Comparison of ENCODE assay signal across 8 cellular contexts in the genomic region with DNA sequence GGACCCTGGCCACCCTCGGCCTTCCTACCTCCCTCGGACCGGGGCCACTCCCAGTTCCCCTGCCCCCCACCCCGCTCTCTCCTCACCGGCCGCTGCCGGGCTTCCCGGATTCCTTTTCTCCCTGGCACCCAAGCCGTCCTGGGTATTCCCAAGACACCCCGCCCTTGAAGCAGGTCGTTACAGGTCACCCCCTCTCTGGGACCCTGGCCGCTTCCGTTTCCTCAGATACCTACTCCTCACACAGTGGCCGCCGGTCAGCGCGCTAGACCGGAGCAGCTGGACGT. TPM values are rescaled to one million over a fixed set of nuclear protein-coding genes. Genes with fewer than 3 reads are reported as not detected.
DNase-seq lines count a peak whose midpoint lies in the region; ATAC-seq and TF ChIP-seq lines count a peak whose summit lies in the region.

No MANE protein-coding gene starts in this region.

- H3K4me2 ChIP-seq in GM23248 (ENCODE audit: unreplicated experiment) = peak overlapping the region; percentile 99

- TF ChIP-seq CTCF in BJ (IDR thresholded peaks at IDR 0.05; ENCODE audit: insufficient read depth, low read depth, low read length) = no peak
- no peak for TF ChIP-seq CTCF in WERI-Rb-1 (IDR thresholded peaks at IDR 0.05; ENCODE audit: low read depth, low read length)
- no peak for TF ChIP-seq CTCF in fibroblast of villous mesenchyme (IDR thresholded peaks at IDR 0.05; ENCODE audit: insufficient read depth, low read depth, low read length)
- TF ChIP-seq CTCF in psoas muscle (IDR thresholded peaks at IDR 0.05) = no peak

- in situ Hi-C loops in GM23248 (cut with MboI) = no loop called here

- intact Hi-C loops in psoas muscle (cut with DNase I) = no loop called here

- H3K4me1 ChIP-seq in GM23248 (ENCODE audit: insufficient read depth) (peaks cover 75% of the 10 kb centered on the region), psoas muscle (peaks cover 44% of the 10 kb centered on the region)

- 0% methylated on average over 12 to 19 of the region's 19 CpGs for WGBS in GM23248 (ENCODE audit: low coverage in 1 of 2, low lambda C conversion rate in 2 of 2, missing lambda C conversion rate in 2 of 2), 2 experiments
- 0% methylated on average over 19 of the region's 19 CpGs for WGBS in psoas muscle, 3 donors

- peak overlapping the region; percentile 74 for H2AFZ ChIP-seq in GM23248

- ATAC-seq in psoas muscle = peak; percentile 1 to 32 (median 14)
- ATAC-seq in HG03469 (IDR thresholded peaks at IDR 0.05; ENCODE audit: unreplicated experiment) = no peak

- H3K79me2 ChIP-seq in GM23248 (ENCODE audit: insufficient read depth) = peaks cover 87% of the 10 kb centered on the region

- H3K27me3 ChIP-seq in BJ (ENCODE audit: control insufficient read depth, insufficient read depth, low read length) (no peaks in the 10 kb centered on the region), GM23248 (replicated peaks; ENCODE audit: insufficient read depth) (no peaks in the 10 kb centered on the region), WERI-Rb-1 (ENCODE audit: insufficient read depth, low read depth, severe bottlenecking) (no peaks in the 10 kb centered on the region), psoas muscle (ENCODE audit: insufficient read depth in 3 of 3, low read length in 2 of 3) (no peaks in the 10 kb centered on the region)

- POLR2A ChIA-PET in BJ (lab: Charles Lee) = interaction anchor here (0.6 kb wide), 1 partner anchor 14 kb away, joined by 3 read pairs; no protein-coding TSS in a partner anchor

- CTCF ChIA-PET in BJ (lab: Yijun Ruan, JAX) = interaction anchor here (1.0 to 2.5 kb wide), 3 partner anchors 10 to 284 kb away, joined by 3 to 13 read pairs (median 3); no protein-coding TSS in a partner anchor

- H3K4me3 ChIP-seq in BJ (ENCODE audit: low read depth, low read length) (peak overlapping the region; percentile 91), GM23248 (peak overlapping the region; percentile 97), WERI-Rb-1 (ENCODE audit: low read depth, low read length) (peak overlapping the region; percentile 98), fibroblast of villous mesenchyme (ENCODE audit: low read depth, low read length) (peak overlapping the region; percentile 86), psoas muscle (peak overlapping the region; percentile 90)

- H4K20me1 ChIP-seq in GM23248 (ENCODE audit: insufficient read depth) = 0 out of 2 replicates have a peak, but pooled peaks cover 5% of the 10 kb centered on the region

- H3K9me3 ChIP-seq in GM23248 (ENCODE audit: low read depth) (no peaks in the 10 kb centered on the region), WERI-Rb-1 (ENCODE audit: severe bottlenecking) (no peaks in the 10 kb centered on the region), psoas muscle (no peaks in the 10 kb centered on the region)

- H3K36me3 ChIP-seq in BJ (ENCODE audit: control insufficient read depth, insufficient read depth, low read length) (no peaks in the 10 kb centered on the region), GM23248 (ENCODE audit: low read depth) (no peaks in the 10 kb centered on the region), WERI-Rb-1 (peaks cover under 1% of the 10 kb centered on the region; the same call in 1 of the 2 replicates), psoas muscle (ENCODE audit: insufficient read depth in 1 of 2, low read depth in 1 of 2) (no peaks in the 10 kb centered on the region)

- H3F3A ChIP-seq in GM23248 (ENCODE audit: insufficient read depth) = peaks cover 76% of the 10 kb centered on the region

- no peaks in the 10 kb centered on the region for H3K9me2 ChIP-seq in GM23248 (ENCODE audit: insufficient read depth)

- peak overlapping the region; percentile 95 for H3K9ac ChIP-seq in GM23248

- H3K27ac ChIP-seq in GM23248 (peak overlapping the region; percentile 87), WERI-Rb-1 (peak overlapping the region; percentile 73), psoas muscle (peak overlapping the region; percentile 84)

- DNase-seq in BJ (ENCODE audit: low read depth) (no peak), GM23248 (no peak), WERI-Rb-1 (peak; percentile 48), fibroblast of villous mesenchyme (ENCODE audit: low read depth) (no peak), psoas muscle (no peak), KG1 (lab: John Stamatoyannopoulos, UW) (no peak), GM19238 (ENCODE audit: insufficient read length, low spot score) (no peak)

RNA-seq across cellular contexts. Expression of gene NUMB, which starts 0.5 kb away (rescaled TPM):
- polyA plus RNA-seq in BJ (2011; rRNA removed) (102 and 131 TPM in 2 replicates), GM23248 (2016; fragmentation: Nextera tagmentation; extraction: Ambion mirVana) (130 and 142 TPM in 2 replicates), psoas muscle (10 to 100 TPM; 12.5 to 25.9 (median 17.3) TPM)
- 92.2 and 163 TPM in 2 replicates for polyA minus RNA-seq in BJ (2011; rRNA and poly(A)+ RNA removed)
- 64.8 and 101 TPM in 2 replicates for total RNA-seq in GM23248 (2014; rRNA removed; shearing (Covaris generic))
- total RNA-seq in fibroblast of villous mesenchyme (35.1 and 35.4 TPM in 2 replicates), psoas muscle (10 to 100 TPM; 21.8 to 26.4 (median 25.2) TPM)

RNA-seq across cellular contexts. Expression of gene RIOX1, which starts 32.9 kb away (rescaled TPM):
- 7.5 and 8.5 TPM in 2 replicates for polyA plus RNA-seq in BJ (2011; rRNA removed)
- 7.8 and 9.9 TPM in 2 replicates for polyA minus RNA-seq in BJ (2011; rRNA and poly(A)+ RNA removed)
- 16.6 and 20.4 TPM in 2 replicates for total RNA-seq in GM23248 (2014; rRNA removed; shearing (Covaris generic))
- polyA plus RNA-seq in GM23248 (2016; fragmentation: Nextera tagmentation; extraction: Ambion mirVana) = 7.9 and 8.1 TPM in 2 replicates
- total RNA-seq in fibroblast of villous mesenchyme = 19.9 and 20.0 TPM in 2 replicates
- 1 to 10 TPM; 3.9 to 5.7 (median 5.7) TPM for total RNA-seq in psoas muscle
- polyA plus RNA-seq in psoas muscle = 1 to 10 TPM; 3.5 to 4.0 (median 3.8) TPM
